Comparison of ENCODE assay signal across 18 cellular contexts in genomic region chr2:24365826-24366225, GRCh38. TPM values are rescaled to one million over a fixed set of nuclear protein-coding genes. Genes with fewer than 3 reads are reported as not detected.
DNase-seq lines count a peak whose midpoint lies in the region; ATAC-seq and TF ChIP-seq lines count a peak whose summit lies in the region.
"Had no signal": no experiment of that assay in that cellular context is flagged by ENCODE, and none has a peak within 500 bp of the region (broad histone marks: within the 10 kb centered on the region; RNA-seq: fewer than 3 reads in every experiment).

No MANE protein-coding gene starts in this region.

- no peaks in the 10 kb centered on the region for H4K20me1 ChIP-seq in HCT116 (ENCODE audit: insufficient read depth)

- H3K9me3 ChIP-seq in HCT116 (ENCODE audit: control insufficient read depth in 1 of 2, insufficient read depth in 1 of 2, low read depth in 1 of 2, low read length in 2 of 2): no peaks in the 10 kb centered on the region
- no peaks in the 10 kb centered on the region for H3K9me3 ChIP-seq in right cardiac atrium (ENCODE audit: control insufficient read depth, low read length)
- no peaks in the 10 kb centered on the region for H3K9me3 ChIP-seq in T-helper 17 cell (ENCODE audit: control insufficient read depth, low read length, poor library complexity, severe bottlenecking)
- H3K9me3 ChIP-seq: BE2C, pancreas had no signal

- no peak for TF ChIP-seq RAD21 in HCT116 (IDR thresholded peaks at IDR 0.05; ENCODE audit: low read depth)

- no peaks in the 10 kb centered on the region for H3K27me3 ChIP-seq in HCT116 (ENCODE audit: insufficient read depth, low read length)
- H3K27me3 ChIP-seq in right cardiac atrium (ENCODE audit: control insufficient read depth, insufficient read depth): no peaks in the 10 kb centered on the region
- H3K27me3 ChIP-seq: BE2C, pancreas had no signal

- H3K27ac ChIP-seq in HCT116 (ENCODE audit: low read depth, low read length) (no peak overlapping the region), VCaP (peak overlapping the region; percentile 52), right cardiac atrium (ENCODE audit: low read length) (no peak overlapping the region)

- no peaks in the 10 kb centered on the region for H3K9me3 Mint-ChIP-seq in stimulated activated naive B cell treated with anti-CD40 and anti-IgM and Interleukin-4, amounts not matched to agents 10 μg/mL and 1 μg/mL and 100 μg/mL, for 72 hours
- no peaks in the 10 kb centered on the region for H3K9me3 Mint-ChIP-seq in activated naive CD4-positive, alpha-beta T cell treated with anti-CD3 and anti-CD28 coated beads for 36 hours
- H3K9me3 Mint-ChIP-seq: natural killer cell had no signal

- DNase-seq in HCT116 (ENCODE audit: low read depth, low spot score): no peak
- no peak for DNase-seq in right cardiac atrium
- no peak for DNase-seq in stimulated activated naive B cell treated with anti-CD40 and anti-IgM and Interleukin-4, amounts not matched to agents 10 μg/mL and 1 μg/mL and 100 μg/mL, for 72 hours
- DNase-seq in T-helper 17 cell: no peak
- no peak for DNase-seq in midbrain (lab: John Stamatoyannopoulos, UW)
- no peak for DNase-seq in activated naive CD4-positive, alpha-beta T cell treated with anti-CD3 and anti-CD28 coated beads for 36 hours
- DNase-seq: activated CD4-positive, alpha-beta T cell treated with anti-CD3 and anti-CD28 coated beads for 4 hours; DMS79; effector memory CD4-positive, alpha-beta T cell; KBM-7; mesendoderm; natural killer cell; NCI-H187; NCI-H2227 treated with DMSO at 0.1 percent for 48 hours; pancreas had no signal

- 21% methylated on average over 5 of the region's 5 CpGs for WGBS in right cardiac atrium

- H3K9ac ChIP-seq in HCT116 (ENCODE audit: low read length): no peak overlapping the region

- peaks cover 5 to 17% of the 10 kb centered on the region in 2 experiments; a peak in 3 of 4 replicates for H3K4me1 ChIP-seq in HCT116 (ENCODE audit: control insufficient read depth in 1 of 2, insufficient read depth in 2 of 2, low read length in 2 of 2)
- H3K4me1 ChIP-seq in right cardiac atrium (ENCODE audit: control insufficient read depth, insufficient read depth, low read length): peaks cover 6% of the 10 kb centered on the region

- peaks cover 0 to 4% of the 10 kb centered on the region in 2 donors for H3K36me3 Mint-ChIP-seq in stimulated activated naive B cell treated with anti-CD40 and anti-IgM and Interleukin-4, amounts not matched to agents 10 μg/mL and 1 μg/mL and 100 μg/mL, for 72 hours
- no peaks in the 10 kb centered on the region for H3K36me3 Mint-ChIP-seq in T-helper 17 cell (ENCODE audit: low read depth)
- H3K36me3 Mint-ChIP-seq in activated naive CD4-positive, alpha-beta T cell treated with anti-CD3 and anti-CD28 coated beads for 36 hours (ENCODE audit: low read depth): no peaks in the 10 kb centered on the region
- H3K36me3 Mint-ChIP-seq: activated naive CD8-positive, alpha-beta T cell; natural killer cell had no signal

- peaks cover 26 to 31% of the 10 kb centered on the region in 2 donors for H3K4me1 Mint-ChIP-seq in stimulated activated naive B cell treated with anti-CD40 and anti-IgM and Interleukin-4, amounts not matched to agents 10 μg/mL and 1 μg/mL and 100 μg/mL, for 72 hours
- H3K4me1 Mint-ChIP-seq in T-helper 17 cell: peaks cover 10% of the 10 kb centered on the region
- H3K4me1 Mint-ChIP-seq in activated naive CD4-positive, alpha-beta T cell treated with anti-CD3 and anti-CD28 coated beads for 36 hours (ENCODE audit: low read depth): peaks cover 3% of the 10 kb centered on the region

- H3K4me3 Mint-ChIP-seq in stimulated activated naive B cell treated with anti-CD40 and anti-IgM and Interleukin-4, amounts not matched to agents 10 μg/mL and 1 μg/mL and 100 μg/mL, for 72 hours: no peak overlapping the region
- no peak overlapping the region for H3K4me3 Mint-ChIP-seq in T-helper 17 cell
- no peak overlapping the region for H3K4me3 Mint-ChIP-seq in activated naive CD4-positive, alpha-beta T cell treated with anti-CD3 and anti-CD28 coated beads for 36 hours
- H3K4me3 Mint-ChIP-seq: activated naive CD8-positive, alpha-beta T cell; natural killer cell had no signal

- no peaks in the 10 kb centered on the region for H3K79me2 ChIP-seq in HCT116 (ENCODE audit: insufficient read depth, low read length)

- H3K27ac Mint-ChIP-seq in stimulated activated naive B cell treated with anti-CD40 and anti-IgM and Interleukin-4, amounts not matched to agents 10 μg/mL and 1 μg/mL and 100 μg/mL, for 72 hours: peak overlapping the region; percentile 21
- H3K27ac Mint-ChIP-seq in T-helper 17 cell: no peak overlapping the region
- H3K27ac Mint-ChIP-seq in activated naive CD4-positive, alpha-beta T cell treated with anti-CD3 and anti-CD28 coated beads for 36 hours: no peak overlapping the region
- H3K27ac Mint-ChIP-seq: activated naive CD8-positive, alpha-beta T cell; natural killer cell had no signal

- POLR2A ChIA-PET in HCT116 (lab: Charles Lee): no interaction called here

- TF ChIP-seq CTCF in HCT116 (IDR thresholded peaks at IDR 0.05 in 2 of 3, conservative IDR thresholded peaks at IDR 0.05 in 1 of 3; ENCODE audit: borderline replicate concordance in 1 of 3, insufficient read depth in 1 of 3, low read depth in 2 of 3, low read length in 2 of 3) (no peak), VCaP (conservative IDR thresholded peaks at IDR 0.05) (no peak)

- BruUV-seq in HCT116 (replicated peaks; lab: Mats Ljungman, UMichigan): no TSS peak

- H3K4me3 ChIP-seq in HCT116 (replicated peaks in 1 of 2; ENCODE audit: low read depth in 1 of 2, low read length in 2 of 2): no peak overlapping the region
- no peak overlapping the region for H3K4me3 ChIP-seq in right cardiac atrium (ENCODE audit: low read length)
- H3K4me3 ChIP-seq: pancreas had no signal

- peak overlapping the region; percentile 49 for H2AFZ ChIP-seq in HCT116 (ENCODE audit: low read depth, low read length, poor library complexity, severe bottlenecking)

- no peak for ATAC-seq in HCT116
- ATAC-seq in right cardiac atrium: peak; percentile 7
- no peak for ATAC-seq in stimulated activated naive B cell treated with anti-CD40 and anti-IgM and Interleukin-4, amounts not matched to agents 10 μg/mL and 1 μg/mL and 100 μg/mL, for 72 hours (replicated peaks)
- ATAC-seq in T-helper 17 cell: no peak
- ATAC-seq: natural killer cell had no signal

- no peak overlapping the region for H3K4me2 ChIP-seq in HCT116 (ENCODE audit: low read length)

- no peaks in the 10 kb centered on the region for H3K27me3 Mint-ChIP-seq in stimulated activated naive B cell treated with anti-CD40 and anti-IgM and Interleukin-4, amounts not matched to agents 10 μg/mL and 1 μg/mL and 100 μg/mL, for 72 hours
- no peaks in the 10 kb centered on the region for H3K27me3 Mint-ChIP-seq in T-helper 17 cell
- H3K27me3 Mint-ChIP-seq in activated naive CD4-positive, alpha-beta T cell treated with anti-CD3 and anti-CD28 coated beads for 36 hours (ENCODE audit: low read depth): no peaks in the 10 kb centered on the region
- H3K27me3 Mint-ChIP-seq: activated naive CD8-positive, alpha-beta T cell had no signal

- no peak for TF ChIP-seq POLR2A in HCT116 (IDR thresholded peaks at IDR 0.05; ENCODE audit: borderline replicate concordance, extremely low read depth, insufficient read depth, insufficient read length)

- intact Hi-C loops in HCT116 (cut with micrococcal nuclease) (no loop called here), right cardiac atrium (cut with DNase I) (no loop called here)
- intact Hi-C loops in activated naive CD4-positive, alpha-beta T cell treated with anti-CD3 and anti-CD28 coated beads for 36 hours (cut with micrococcal nuclease): no loop called here

- CTCF ChIA-PET in HCT116 (lab: Charles Lee): no interaction called here
- CTCF ChIA-PET in activated naive CD4-positive, alpha-beta T cell treated with anti-CD3 and anti-CD28 coated beads for 36 hours (lab: Charles Lee): no interaction called here

- RAD21 ChIA-PET in HCT116 (lab: Charles Lee; ENCODE audit: low non-redundant PET in 1 of 2, low total read pairs in 2 of 2, uncharacterized antibody in 2 of 2, unreplicated experiment in 2 of 2): no interaction called here

- H3K9me2 ChIP-seq in HCT116 (ENCODE audit: insufficient read depth): no peaks in the 10 kb centered on the region

- H3K36me3 ChIP-seq in HCT116 (ENCODE audit: control insufficient read depth in 1 of 2, insufficient read depth in 2 of 2, low read length in 2 of 2): no peaks in the 10 kb centered on the region
- H3K36me3 ChIP-seq: BE2C, pancreas had no signal

TF ChIP-seq in HCT116, 20 proteins besides CTCF, POLR2A, EP300 and RAD21 (continues in another document):
- TF ChIP-seq ZNF274 (IDR thresholded peaks at IDR 0.05; ENCODE audit: low read depth, low read length): no peak
- no peak for TF ChIP-seq FOSL1 (IDR thresholded peaks at IDR 0.05; ENCODE audit: low read depth)
- TF ChIP-seq ZFX (IDR thresholded peaks at IDR 0.05): no peak
- no peak for TF ChIP-seq SRF (IDR thresholded peaks at IDR 0.05; ENCODE audit: low read depth)
- TF ChIP-seq EGR1 (IDR thresholded peaks at IDR 0.05; ENCODE audit: low read depth): no peak
- no peak for TF ChIP-seq CBX3 (IDR thresholded peaks at IDR 0.05; ENCODE audit: low read depth)
- no peak for TF ChIP-seq MAX (IDR thresholded peaks at IDR 0.05)

RNA-seq across cellular contexts. Expression of gene ITSN2, which starts 5.5 kb away (rescaled TPM):
- total RNA-seq in HCT116 (2021; ENCODE audit: unreplicated experiment) (26.5 TPM), right cardiac atrium (10 to 100 TPM; 44.4 to 58.9 (median 54.8) TPM), T-helper 17 cell (10 to 100 TPM; 90.5 to 95.5 TPM)
- 9.9 and 10.1 TPM in 2 replicates for polyA plus RNA-seq in HCT116 (2012)
- 22.8 TPM for polyA plus RNA-seq in right cardiac atrium
- 10 to 100 TPM; 46.1 to 46.7 TPM for total RNA-seq in activated naive CD4-positive, alpha-beta T cell treated with anti-CD3 and anti-CD28 coated beads for 36 hours

Comparison
In these comparisons a context has a peak if more than half of its experiments do, and no peak if none do; other contexts are left out.
1. ATAC-seq: peak in right cardiac atrium (2 of 2); none in HCT116 (single experiment), stimulated activated naive B cell treated with anti-CD40 and anti-IgM and Interleukin-4, amounts not matched to agents 10 μg/mL and 1 μg/mL and 100 μg/mL, for 72 hours (0 of 2) and T-helper 17 cell (single experiment).